In genomic region chr6:1321715-1322114, GRCh38 we compare ENCODE assay signal across 20 cellular contexts. TPM values are rescaled to one million over a fixed set of nuclear protein-coding genes. Genes with fewer than 3 reads are reported as not detected.
DNase-seq lines count a peak whose midpoint lies in the region; ATAC-seq and TF ChIP-seq lines count a peak whose summit lies in the region.
"Had no signal": no experiment of that assay in that cellular context is flagged by ENCODE, and none has a peak within 500 bp of the region (broad histone marks: within the 10 kb centered on the region; RNA-seq: fewer than 3 reads in every experiment).

No MANE protein-coding gene starts in this region.

- H3K4me1 ChIP-seq in GM23248 (ENCODE audit: insufficient read depth), result peaks cover 41% of the 10 kb centered on the region
- H3K4me1 ChIP-seq: heart right ventricle, parathyroid adenoma, uterus had no signal

- H3K27me3 Mint-ChIP-seq in naive thymus-derived CD8-positive, alpha-beta T cell, result peaks cover 10 to 50% (median 38%) of the 10 kb centered on the region in 5 donors
- peaks cover 23% of the 10 kb centered on the region for H3K27me3 Mint-ChIP-seq in activated CD4-positive, alpha-beta memory T cell treated with anti-CD3 and anti-CD28 coated beads, Interleukin-2, amount 10 ng/mL, durations not matched to agents 7 days and 5 days

- ATAC-seq in sciatic nerve, result peak; percentile 90
- ATAC-seq in naive thymus-derived CD8-positive, alpha-beta T cell, result no peak
- ATAC-seq: activated T-cell treated with anti-CD3 and anti-CD28 coated beads, Interleukin-2, amount 50 U/mL, for 4 hours had no signal

- H3K27ac ChIP-seq in GM23248, result no peak overlapping the region
- H3K27ac ChIP-seq: heart right ventricle, parathyroid adenoma, uterus had no signal

- H3K4me2 ChIP-seq in GM23248 (ENCODE audit: unreplicated experiment), result peak overlapping the region; percentile 7

- H3K36me3 Mint-ChIP-seq in naive thymus-derived CD8-positive, alpha-beta T cell, result peaks cover 0 to 4% (median 4%) of the 10 kb centered on the region in 3 donors
- no peaks in the 10 kb centered on the region for H3K36me3 Mint-ChIP-seq in activated CD4-positive, alpha-beta memory T cell treated with anti-CD3 and anti-CD28 coated beads, Interleukin-2, amount 10 ng/mL, durations not matched to agents 7 days and 5 days (ENCODE audit: low read depth)
- H3K36me3 Mint-ChIP-seq: activated naive CD8-positive, alpha-beta T cell treated with anti-CD3 and anti-CD28 coated beads for 36 hours had no signal

- peaks cover 0 to 6% (median 0%) of the 10 kb centered on the region in 9 donors for H3K9me3 Mint-ChIP-seq in naive thymus-derived CD8-positive, alpha-beta T cell
- H3K9me3 Mint-ChIP-seq in activated CD4-positive, alpha-beta memory T cell treated with anti-CD3 and anti-CD28 coated beads, Interleukin-2, amount 10 ng/mL, durations not matched to agents 7 days and 5 days, result no peaks in the 10 kb centered on the region
- H3K9me3 Mint-ChIP-seq: activated naive CD8-positive, alpha-beta T cell treated with anti-CD3 and anti-CD28 coated beads for 36 hours; activated T-cell treated with anti-CD3 and anti-CD28 coated beads, Interleukin-2, amount 50 U/mL, for 4 hours; stimulated activated naive CD8-positive, alpha-beta T cell treated with anti-CD3 and anti-CD28 coated beads, Interleukin-15, Interleukin-2, amounts not matched to agents 100 ng/mL and 50 ng/mL, for 24 hours had no signal

- intact Hi-C loops in sciatic nerve (cut with DNase I), result no loop called here

- POLR2A ChIA-PET in naive thymus-derived CD8-positive, alpha-beta T cell (lab: Charles Lee), result no interaction called here
- POLR2A ChIA-PET in activated CD4-positive, alpha-beta memory T cell treated with anti-CD3 and anti-CD28 coated beads, Interleukin-2, amount 10 ng/mL, durations not matched to agents 7 days and 5 days (lab: Charles Lee), result no interaction called here

- TF ChIP-seq CTCF in epithelial cell of esophagus (IDR thresholded peaks at IDR 0.05; ENCODE audit: insufficient read depth, low read depth, low read length, missing control alignments), result no peak

- DNase-seq in GM23248 (peak; percentile 67), NOMO-1 treated with DMSO at 0.1 percent for 48 hours (lab: John Stamatoyannopoulos, UW; ENCODE audit: unreplicated experiment) (peak; percentile 68), epithelial cell of esophagus (ENCODE audit: low read depth) (peak; percentile 33), sciatic nerve (ENCODE audit: low spot score) (no peak), NCI-H524 (lab: John Stamatoyannopoulos, UW) (no peak)
- DNase-seq in naive thymus-derived CD8-positive, alpha-beta T cell, result no peak
- DNase-seq in activated CD4-positive, alpha-beta memory T cell treated with anti-CD3 and anti-CD28 coated beads, Interleukin-2, amount 10 ng/mL, durations not matched to agents 7 days and 5 days, result no peak
- DNase-seq: activated CD4-positive, alpha-beta T cell treated with anti-CD3 and anti-CD28 coated beads, Interleukin-2, amount 50 U/mL, for 1 hour; activated naive CD8-positive, alpha-beta T cell treated with anti-CD3 and anti-CD28 coated beads for 36 hours; activated T-cell treated with anti-CD3 and anti-CD28 coated beads, Interleukin-2, amount 50 U/mL, for 4 hours; central memory CD4-positive, alpha-beta T cell; endodermal cell; GDM1; heart right ventricle; NCI-H187; NCI-H526 treated with DMSO at 0.1 percent for 48 hours; SHP77; uterus had no signal

- H3K79me2 ChIP-seq in GM23248 (ENCODE audit: insufficient read depth), result no peaks in the 10 kb centered on the region
- H3K79me2 ChIP-seq: parathyroid adenoma had no signal

- H3F3A ChIP-seq in GM23248 (ENCODE audit: insufficient read depth), result peaks cover 21% of the 10 kb centered on the region

- no peaks in the 10 kb centered on the region for H4K20me1 ChIP-seq in GM23248 (ENCODE audit: insufficient read depth)

- in situ Hi-C loops in GM23248 (cut with MboI), result no loop called here

- no peak overlapping the region for H3K9ac ChIP-seq in GM23248
- H3K9ac ChIP-seq: parathyroid adenoma had no signal

- H3K4me3 ChIP-seq in GM23248, result no peak overlapping the region
- no peak overlapping the region for H3K4me3 ChIP-seq in epithelial cell of esophagus (ENCODE audit: low read length)
- H3K4me3 ChIP-seq: heart right ventricle, uterus had no signal

- no peak overlapping the region for H3K4me3 Mint-ChIP-seq in naive thymus-derived CD8-positive, alpha-beta T cell
- H3K4me3 Mint-ChIP-seq in activated CD4-positive, alpha-beta memory T cell treated with anti-CD3 and anti-CD28 coated beads, Interleukin-2, amount 10 ng/mL, durations not matched to agents 7 days and 5 days, result no peak overlapping the region
- H3K4me3 Mint-ChIP-seq: activated naive CD8-positive, alpha-beta T cell treated with anti-CD3 and anti-CD28 coated beads for 36 hours; activated T-cell treated with anti-CD3 and anti-CD28 coated beads, Interleukin-2, amount 50 U/mL, for 4 hours; endodermal cell; stimulated activated naive CD8-positive, alpha-beta T cell treated with anti-CD3 and anti-CD28 coated beads, Interleukin-15, Interleukin-2, amounts not matched to agents 100 ng/mL and 50 ng/mL, for 24 hours had no signal

- H3K9me3 ChIP-seq in GM23248 (ENCODE audit: low read depth), result no peaks in the 10 kb centered on the region
- H3K9me3 ChIP-seq: heart right ventricle, uterus had no signal

- H3K4me1 Mint-ChIP-seq in naive thymus-derived CD8-positive, alpha-beta T cell, result no peaks in the 10 kb centered on the region
- no peaks in the 10 kb centered on the region for H3K4me1 Mint-ChIP-seq in activated CD4-positive, alpha-beta memory T cell treated with anti-CD3 and anti-CD28 coated beads, Interleukin-2, amount 10 ng/mL, durations not matched to agents 7 days and 5 days
- H3K4me1 Mint-ChIP-seq: activated naive CD8-positive, alpha-beta T cell treated with anti-CD3 and anti-CD28 coated beads for 36 hours had no signal

- H3K27me3 ChIP-seq in GM23248 (replicated peaks; ENCODE audit: insufficient read depth), result no peaks in the 10 kb centered on the region
- H3K27me3 ChIP-seq: uterus had no signal

- H3K36me3 ChIP-seq in GM23248 (ENCODE audit: low read depth), result no peaks in the 10 kb centered on the region
- H3K36me3 ChIP-seq: heart right ventricle, uterus had no signal

- H2AFZ ChIP-seq in GM23248, result no peak overlapping the region
- H2AFZ ChIP-seq: parathyroid adenoma had no signal

- whole genome bisulfite sequencing in GM23248 (ENCODE audit: low coverage in 1 of 2, low lambda C conversion rate in 2 of 2, missing lambda C conversion rate in 2 of 2), 2 experiments, result 3 to 5% methylated on average over 4 of the region's 4 CpGs

- no peak overlapping the region for H3K27ac Mint-ChIP-seq in naive thymus-derived CD8-positive, alpha-beta T cell
- H3K27ac Mint-ChIP-seq in activated CD4-positive, alpha-beta memory T cell treated with anti-CD3 and anti-CD28 coated beads, Interleukin-2, amount 10 ng/mL, durations not matched to agents 7 days and 5 days, result no peak overlapping the region
- H3K27ac Mint-ChIP-seq: activated naive CD8-positive, alpha-beta T cell treated with anti-CD3 and anti-CD28 coated beads for 36 hours; endodermal cell; stimulated activated naive CD8-positive, alpha-beta T cell treated with anti-CD3 and anti-CD28 coated beads, Interleukin-15, Interleukin-2, amounts not matched to agents 100 ng/mL and 50 ng/mL, for 24 hours had no signal

- CTCF ChIA-PET in activated CD4-positive, alpha-beta memory T cell treated with anti-CD3 and anti-CD28 coated beads, Interleukin-2, amount 10 ng/mL, durations not matched to agents 7 days and 5 days (lab: Charles Lee), result no interaction called here

- H3K9me2 ChIP-seq in GM23248 (ENCODE audit: insufficient read depth), result no peaks in the 10 kb centered on the region

RNA-seq across cellular contexts. Expression of gene FOXQ1, which starts 9.8 kb away (rescaled TPM):
- total RNA-seq in GM23248 (2014; rRNA removed; shearing (Covaris generic)), result under 0.01 TPM in 1 of 2 replicates, not detected in the other
- polyA plus RNA-seq in GM23248 (2016; fragmentation: Nextera tagmentation; extraction: Ambion mirVana), result not detected in 2 replicates
- total RNA-seq in sciatic nerve, result 1.7 TPM
- total RNA-seq in naive thymus-derived CD8-positive, alpha-beta T cell, result not detected
- not detected for polyA plus RNA-seq in naive thymus-derived CD8-positive, alpha-beta T cell
- not detected for total RNA-seq in activated CD4-positive, alpha-beta memory T cell treated with anti-CD3 and anti-CD28 coated beads, Interleukin-2, amount 10 ng/mL, durations not matched to agents 7 days and 5 days
- total RNA-seq: activated naive CD8-positive, alpha-beta T cell treated with anti-CD3 and anti-CD28 coated beads for 36 hours; activated T-cell treated with anti-CD3 and anti-CD28 coated beads, Interleukin-2, amount 50 U/mL, for 4 hours; heart right ventricle had no signal
- polyA plus RNA-seq: heart right ventricle had no signal

Comparison
In these comparisons a context has a peak if more than half of its experiments do, and no peak if none do; other contexts are left out.
1. DNase-seq: peak in GM23248 (single experiment), NOMO-1 treated with DMSO at 0.1 percent for 48 hours (single experiment) and epithelial cell of esophagus (single experiment); none in sciatic nerve (single experiment), NCI-H524 (0 of 2), naive thymus-derived CD8-positive, alpha-beta T cell (0 of 10) and activated CD4-positive, alpha-beta memory T cell treated with anti-CD3 and anti-CD28 coated beads, Interleukin-2, amount 10 ng/mL, durations not matched to agents 7 days and 5 days (single experiment).